8 cellular contexts compared by ENCODE assay signal in the genomic region with DNA sequence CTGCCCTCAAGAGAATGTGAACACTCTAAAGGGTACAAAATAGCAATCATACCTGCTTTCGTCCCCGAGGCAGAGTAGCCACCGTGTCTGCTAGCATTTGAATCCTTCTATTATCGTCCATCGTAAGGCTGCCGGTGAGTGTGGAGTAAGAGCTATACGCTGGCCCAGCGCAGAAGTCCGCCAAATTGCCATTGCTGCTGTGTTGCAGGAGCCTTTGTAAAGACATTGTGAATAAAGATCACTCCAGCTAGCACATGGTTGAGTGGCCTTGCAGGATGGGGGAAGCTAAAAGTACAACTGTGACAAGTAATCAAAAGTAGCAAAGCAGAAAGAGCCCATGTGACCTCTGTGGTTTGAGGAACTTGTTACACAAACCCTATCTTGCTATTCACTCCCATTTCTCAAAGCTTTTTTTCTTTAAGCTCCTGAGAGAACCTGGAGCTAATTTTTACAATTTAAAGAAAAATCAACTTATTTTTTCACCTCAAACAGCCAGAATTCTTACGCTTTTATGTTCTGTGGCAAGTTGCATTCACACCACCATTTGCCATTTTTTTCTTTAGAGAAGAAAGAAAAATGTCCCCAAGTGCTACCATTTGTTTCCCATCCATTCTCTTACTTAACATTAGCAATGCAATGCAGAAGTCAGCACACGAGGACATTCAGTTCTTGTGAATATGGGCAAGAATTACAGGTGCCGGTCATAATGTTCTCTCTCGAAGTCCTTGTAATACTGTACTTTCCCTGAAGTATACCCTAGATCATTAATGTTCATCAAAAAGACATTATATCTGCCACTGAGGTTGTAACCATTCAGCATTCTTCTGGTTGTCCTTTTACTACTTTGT. TPM values are rescaled to one million over a fixed set of nuclear protein-coding genes. Genes with fewer than 3 reads are reported as not detected.
A peak's percentile ranks its signal among the peaks of the same experiment; 100 is the strongest.
DNase-seq lines count a peak whose midpoint lies in the region; ATAC-seq, FAIRE-seq and TF ChIP-seq lines count a peak whose summit lies in the region.

A gene (minus strand): TSS at position 295 of the 848 bp plus-strand sequence. CDS start 69 bp downstream, at position 226.

- peak; percentile 80 for TF ChIP-seq POLR2A in transverse colon (IDR thresholded peaks at IDR 0.05)

- CTCF ChIA-PET in PC-9 (lab: Charles Lee): no interaction called here

- H3K27ac ChIP-seq in transverse colon: peak within 1 kb of the TSS; percentile 68 to 78 (median 74)
- no peak within 1 kb of the TSS for H3K27ac ChIP-seq in PC-9

- H3K9me3 ChIP-seq in transverse colon (no peaks in the 10 kb centered on the region), PC-9 (ENCODE audit: insufficient read depth, low read depth) (no peaks in the 10 kb centered on the region)

- H3K36me3 ChIP-seq in transverse colon: no peaks in the 10 kb centered on the region
- no peaks in the 10 kb centered on the region for H3K36me3 ChIP-seq in PC-9 (ENCODE audit: low read depth)

- TF ChIP-seq EP300 in transverse colon (IDR thresholded peaks at IDR 0.05; ENCODE audit: low read depth): no peak

- DNase-seq in GM13976 (ENCODE audit: low spot score): peak; percentile 33
- DNase-seq in MV-4-11 (lab: John Stamatoyannopoulos, UW): peak; percentile 89
- peak; percentile 37 for DNase-seq in midbrain (lab: John Stamatoyannopoulos, UW)
- DNase-seq in transverse colon: peak; percentile 65
- DNase-seq in HTR-8/SVneo (ENCODE audit: insufficient read length, low spot score): no peak
- no peak for DNase-seq in PC-9

- no peak for TF ChIP-seq CTCF in GM13976 (IDR thresholded peaks at IDR 0.05; ENCODE audit: borderline replicate concordance, control extremely low read depth, extremely low read depth, insufficient read depth, missing control alignments)
- no peak for TF ChIP-seq CTCF in transverse colon (IDR thresholded peaks at IDR 0.05)
- no peak for TF ChIP-seq CTCF in PC-9 (conservative IDR thresholded peaks at IDR 0.05)

- no peaks in the 10 kb centered on the region for H3K79me2 ChIP-seq in PC-9 (ENCODE audit: low read depth)

- H3K4me1 ChIP-seq in transverse colon: peaks cover 0 to 17% (median 11%) of the 10 kb centered on the region in 4 donors
- no peaks in the 10 kb centered on the region for H3K4me1 ChIP-seq in PC-9 (replicated peaks; ENCODE audit: insufficient read depth)

- BruUV-seq in PC-9 (replicated peaks; lab: Mats Ljungman, UMichigan): no TSS peak

- POLR2A ChIA-PET in PC-9 (lab: Charles Lee; ENCODE audit: unreplicated experiment): no interaction called here

- peaks cover 74% of the 10 kb centered on the region for H3K36me3 Mint-ChIP-seq in activated T-helper 17 cell treated with anti-CD3 and anti-CD28 coated beads, Interleukin-2, amount 50 U/mL, for 72 hours (ENCODE audit: low read depth)

- peak within 1 kb of the TSS in 3 of 4 donors; percentile 6 to 37 (median 28) for H3K4me3 ChIP-seq in transverse colon
- no peak within 1 kb of the TSS for H3K4me3 ChIP-seq in PC-9

- H3K9me2 ChIP-seq in PC-9 (ENCODE audit: insufficient read depth): no peaks in the 10 kb centered on the region

- in situ Hi-C loops in GM13976 (cut with MboI; ENCODE audit: low sequenced_read_pairs, unreplicated experiment) (no loop called here), transverse colon (cut with MboI; ENCODE audit: low pct_ligation_motif_present in 1 of 4, low pct_unique_long_range_greater_than_20kb in 1 of 4, low sequenced_read_pairs in 3 of 4) (no loop called here)

- H3K27me3 Mint-ChIP-seq in activated T-helper 17 cell treated with anti-CD3 and anti-CD28 coated beads, Interleukin-2, amount 50 U/mL, for 72 hours: no peaks in the 10 kb centered on the region

- peak within 1 kb of the TSS; percentile 92 for H3K4me3 Mint-ChIP-seq in activated T-helper 17 cell treated with anti-CD3 and anti-CD28 coated beads, Interleukin-2, amount 50 U/mL, for 72 hours

- no peak for FAIRE-seq in HTR-8/SVneo (lab: Jason Lieb, UNC)

- peak within 1 kb of the TSS; percentile 96 for H3K27ac Mint-ChIP-seq in activated T-helper 17 cell treated with anti-CD3 and anti-CD28 coated beads, Interleukin-2, amount 50 U/mL, for 72 hours

- no peaks in the 10 kb centered on the region for H3K27me3 ChIP-seq in transverse colon
- H3K27me3 ChIP-seq in PC-9 (ENCODE audit: insufficient read depth, low read depth): no peaks in the 10 kb centered on the region

- 76 to 77% methylated on average over 9 to 13 of the region's 13 CpGs for WGBS in transverse colon (ENCODE audit: low coverage in 1 of 2), 2 donors

- H3K9me3 Mint-ChIP-seq in activated T-helper 17 cell treated with anti-CD3 and anti-CD28 coated beads, Interleukin-2, amount 50 U/mL, for 72 hours: no peaks in the 10 kb centered on the region

- no peaks in the 10 kb centered on the region for H4K20me1 ChIP-seq in PC-9 (ENCODE audit: insufficient read depth)

- no peak within 1 kb of the TSS for H3K4me2 ChIP-seq in PC-9

- intact Hi-C loops in transverse colon (cut with DNase I; ENCODE audit: low total_unique reads) (no loop called here), PC-9 (cut with micrococcal nuclease; ENCODE audit: unreplicated experiment) (no loop called here)

- H3F3A ChIP-seq in PC-9 (ENCODE audit: insufficient read depth, low read depth): no peaks in the 10 kb centered on the region

- peak; percentile 57 for ATAC-seq in GM21825 (IDR thresholded peaks at IDR 0.05; ENCODE audit: unreplicated experiment)
- peak; percentile 53 for ATAC-seq in activated T-helper 17 cell treated with anti-CD3 and anti-CD28 coated beads, Interleukin-2, amount 50 U/mL, for 72 hours (replicated peaks)

- H2AFZ ChIP-seq in PC-9: no peak within 1 kb of the TSS

- H3K4me1 Mint-ChIP-seq in activated T-helper 17 cell treated with anti-CD3 and anti-CD28 coated beads, Interleukin-2, amount 50 U/mL, for 72 hours: peaks cover 28% of the 10 kb centered on the region

RNA-seq across cellular contexts. Expression of the gene that starts here (rescaled TPM):
- total RNA-seq in activated T-helper 17 cell treated with anti-CD3 and anti-CD28 coated beads, Interleukin-2, amount 50 U/mL, for 72 hours: 100 to 1,000 TPM; 581 to 591 TPM
- total RNA-seq in transverse colon: 10 to 100 TPM in 1 of 4 donors, 1 to 10 TPM in 3; 4.6 to 25.1 (median 5.8) TPM
- total RNA-seq in PC-9 (2021): not detected in 2 replicates

Comparison
In these comparisons a context has a peak if more than half of its experiments do, and no peak if none do; other contexts are left out.
1. RNA of the gene that starts here (total RNA-seq): 581 to 591 TPM in activated T-helper 17 cell treated with anti-CD3 and anti-CD28 coated beads, Interleukin-2, amount 50 U/mL, for 72 hours; 4.6 to 25.1 TPM in transverse colon and not detected in PC-9; every median in the first group is over 10 times any median in the second.
2. DNase-seq: peak in GM13976 (single experiment), MV-4-11 (single experiment), midbrain (single experiment) and transverse colon (single experiment); none in HTR-8/SVneo (single experiment) and PC-9 (0 of 2).